Comparison of ENCODE assay signal across 25 cellular contexts in genomic region chr4:105657117-105657765, GRCh38.
"Had no signal": no experiment of that assay in that cellular context is flagged by ENCODE, and none has a peak within 500 bp of the region (broad histone marks: within the 10 kb centered on the region; RNA-seq: fewer than 3 reads in every experiment).

No MANE protein-coding gene starts in this region.

- H3K4me3 ChIP-seq: K562, PC-9, SK-N-MC had no signal

- H3K9me3 Mint-ChIP-seq: activated CD4-positive, alpha-beta memory T cell treated with anti-CD3 and anti-CD28 coated beads for 36 hours; activated CD4-positive, alpha-beta T cell treated with anti-CD3 and anti-CD28 coated beads, Interleukin-2, amount 10 ng/mL, durations not matched to agents 7 days and 5 days; activated naive CD4-positive, alpha-beta T cell treated with anti-CD3 and anti-CD28 coated beads for 36 hours; activated T-helper 17 cell treated with anti-CD3 and anti-CD28 coated beads, Interleukin-2, amount 50 U/mL, for 72 hours had no signal

- H3K36me3 Mint-ChIP-seq: activated CD4-positive, alpha-beta memory T cell treated with anti-CD3 and anti-CD28 coated beads for 36 hours; activated naive CD8-positive, alpha-beta T cell; brain had no signal

- H3K4me3 Mint-ChIP-seq: activated CD4-positive, alpha-beta memory T cell treated with anti-CD3 and anti-CD28 coated beads for 36 hours; activated CD4-positive, alpha-beta T cell treated with anti-CD3 and anti-CD28 coated beads, Interleukin-2, amount 10 ng/mL, durations not matched to agents 7 days and 5 days; activated naive CD4-positive, alpha-beta T cell treated with anti-CD3 and anti-CD28 coated beads for 36 hours; activated naive CD8-positive, alpha-beta T cell; activated T-helper 17 cell treated with anti-CD3 and anti-CD28 coated beads, Interleukin-2, amount 50 U/mL, for 72 hours; brain had no signal

- H3K27me3 Mint-ChIP-seq: brain had no signal

- H3K27ac ChIP-seq: PC-9, SK-N-MC, VCaP had no signal

- DNase-seq: activated CD4-positive, alpha-beta memory T cell treated with anti-CD3 and anti-CD28 coated beads for 36 hours; activated CD4-positive, alpha-beta T cell treated with anti-CD3 and anti-CD28 coated beads, Interleukin-2, amount 10 ng/mL, durations not matched to agents 7 days and 5 days; activated CD4-positive, CD25-positive, alpha-beta regulatory T cell; activated CD8-positive, alpha-beta memory T cell treated with anti-CD3 and anti-CD28 coated beads for 24 hours; activated gamma-delta T cell; activated naive CD4-positive, alpha-beta T cell treated with anti-CD3 and anti-CD28 coated beads for 36 hours; activated T-cell treated with anti-CD3 and anti-CD28 coated beads, Interleukin-2, amount 50 U/mL, for 48 hours; cerebellar nuclear complex; Karpas-422; NCI-H1092; NCI-H1417; NCI-H1930; NCI-H2107; NCI-H2171 treated with DMSO at 0.1 percent for 48 hours; NCI-H226; NCI-H526; T-helper 1 cell had no signal

- H3K4me2 ChIP-seq: PC-9 had no signal

- H3K4me1 Mint-ChIP-seq: activated CD4-positive, alpha-beta T cell treated with anti-CD3 and anti-CD28 coated beads, Interleukin-2, amount 10 ng/mL, durations not matched to agents 7 days and 5 days; activated T-helper 17 cell treated with anti-CD3 and anti-CD28 coated beads, Interleukin-2, amount 50 U/mL, for 72 hours; brain had no signal

- H2AFZ ChIP-seq: PC-9 had no signal

- ATAC-seq: activated T-helper 17 cell treated with anti-CD3 and anti-CD28 coated beads, Interleukin-2, amount 50 U/mL, for 72 hours; K562; Right ventricle myocardium inferior had no signal

- H3K27ac Mint-ChIP-seq: activated CD4-positive, alpha-beta memory T cell treated with anti-CD3 and anti-CD28 coated beads for 36 hours; activated CD4-positive, alpha-beta T cell treated with anti-CD3 and anti-CD28 coated beads, Interleukin-2, amount 10 ng/mL, durations not matched to agents 7 days and 5 days; activated naive CD4-positive, alpha-beta T cell treated with anti-CD3 and anti-CD28 coated beads for 36 hours; activated naive CD8-positive, alpha-beta T cell; activated T-helper 17 cell treated with anti-CD3 and anti-CD28 coated beads, Interleukin-2, amount 50 U/mL, for 72 hours; brain had no signal
